12 cellular contexts compared by ENCODE assay signal in genomic region chr9:16010221-16010620, GRCh38.
DNase-seq lines count a peak whose midpoint lies in the region; ATAC-seq and TF ChIP-seq lines count a peak whose summit lies in the region.
"Had no signal": no experiment of that assay in that cellular context is flagged by ENCODE, and none has a peak within 500 bp of the region (broad histone marks: within the 10 kb centered on the region; RNA-seq: fewer than 3 reads in every experiment).

No MANE protein-coding gene starts in this region.

- peaks cover 12% of the 10 kb centered on the region for H3K9me3 ChIP-seq in left ventricle myocardium inferior (replicated peaks)

- intact Hi-C loops in left ventricle myocardium inferior (cut with micrococcal nuclease) = no loop called here

- H3K4me3 ChIP-seq in left ventricle myocardium inferior = no peak overlapping the region
- H3K4me3 ChIP-seq: GM23338 had no signal

- H3K27ac ChIP-seq in left ventricle myocardium inferior (replicated peaks) = no peak overlapping the region

- no peaks in the 10 kb centered on the region for H3K27me3 ChIP-seq in left ventricle myocardium inferior (ENCODE audit: low read depth)

- H3K4me1 ChIP-seq in left ventricle myocardium inferior = no peaks in the 10 kb centered on the region

- TF ChIP-seq CTCF in left ventricle myocardium inferior (IDR thresholded peaks at IDR 0.05; ENCODE audit: borderline replicate concordance) = no peak

- no peaks in the 10 kb centered on the region for H3K36me3 ChIP-seq in left ventricle myocardium inferior

- ATAC-seq in HG03342 (IDR thresholded peaks at IDR 0.05; ENCODE audit: unreplicated experiment) (no peak), HG03354 (IDR thresholded peaks at IDR 0.05; ENCODE audit: poor library complexity, severe bottlenecking, unreplicated experiment) (no peak)
- ATAC-seq: CD8-positive, alpha-beta T cell; GM23338; HepG2 had no signal

- DNase-seq in EL (peak; percentile 58), amniotic epithelial cell (ENCODE audit: low read depth) (peak; percentile 49), iris pigment epithelial cell (ENCODE audit: low read depth) (peak; percentile 51), left ventricle myocardium inferior (no peak), ureter (ENCODE audit: low spot score) (no peak)
- DNase-seq: CD8-positive, alpha-beta T cell; COR-L47; H9 had no signal

Comparison
In these comparisons a context has a peak if more than half of its experiments do, and no peak if none do; other contexts are left out.
1. DNase-seq: peak in EL (single experiment), amniotic epithelial cell (single experiment) and iris pigment epithelial cell (single experiment); none in left ventricle myocardium inferior (single experiment) and ureter (single experiment).